22 cellular contexts compared by ENCODE assay signal in the genomic region with DNA sequence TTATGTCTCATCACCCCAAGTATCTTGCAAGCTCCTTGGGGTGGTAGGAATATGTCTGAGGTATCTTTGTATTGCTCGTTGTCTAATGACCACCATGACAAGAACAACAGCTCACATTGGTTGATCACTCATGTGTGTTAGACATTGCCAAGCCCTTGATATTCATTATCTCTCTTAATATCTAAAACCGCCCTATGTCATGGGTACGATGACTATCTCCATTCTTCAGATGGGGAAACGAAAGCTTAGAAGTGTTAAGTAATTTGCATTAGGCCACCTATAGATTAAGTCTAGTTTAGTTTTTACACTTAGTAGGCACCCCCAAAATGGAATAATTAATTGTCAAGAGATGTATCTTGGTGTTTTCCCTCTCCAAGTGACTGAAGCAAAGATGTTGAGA. TPM values are rescaled to one million over a fixed set of nuclear protein-coding genes. Genes with fewer than 3 reads are reported as not detected.
DNase-seq lines count a peak whose midpoint lies in the region; ATAC-seq, FAIRE-seq and TF ChIP-seq lines count a peak whose summit lies in the region.
"Had no signal": no experiment of that assay in that cellular context is flagged by ENCODE, and none has a peak within 500 bp of the region (broad histone marks: within the 10 kb centered on the region; RNA-seq: fewer than 3 reads in every experiment).

No MANE protein-coding gene starts in this region.

- no peak overlapping the region for H3K4me3 Mint-ChIP-seq in activated CD8-positive, alpha-beta T cell treated with anti-CD3 and anti-CD28 coated beads for 36 hours
- H3K4me3 Mint-ChIP-seq in activated CD8-positive, alpha-beta T cell treated with anti-CD3 and anti-CD28 coated beads, Interleukin-2, amount 10 ng/mL, durations not matched to agents 7 days and 5 days: no peak overlapping the region
- H3K4me3 Mint-ChIP-seq in stimulated activated naive CD8-positive, alpha-beta T cell treated with anti-CD3 and anti-CD28 coated beads, Interleukin-15, amount 100 ng/mL, for 72 hours: no peak overlapping the region

- peaks cover 0 to 7% of the 10 kb centered on the region in 2 experiments; a peak in 1 of 4 replicates for H3K27me3 ChIP-seq in GM12878 (replicated peaks in 1 of 2; ENCODE audit: control insufficient read depth in 2 of 2, insufficient read depth in 2 of 2, low read length in 1 of 2)
- H3K27me3 ChIP-seq: SJCRH30 had no signal

- CTCF ChIA-PET in activated CD8-positive, alpha-beta T cell treated with anti-CD3 and anti-CD28 coated beads for 36 hours (lab: Charles Lee): interaction anchor here (1.0 to 4.5 kb wide), 5 partner anchors 12 to 65 kb away, joined by 3 to 18 read pairs (median 4); no protein-coding TSS in a partner anchor
- CTCF ChIA-PET in activated CD8-positive, alpha-beta T cell treated with anti-CD3 and anti-CD28 coated beads, Interleukin-2, amount 10 ng/mL, durations not matched to agents 7 days and 5 days (lab: Charles Lee): interaction anchor here (0.7 to 1.4 kb wide), 7 partner anchors 8 to 79 kb away, joined by 3 to 6 read pairs (median 3); no protein-coding TSS in a partner anchor
- CTCF ChIA-PET in GM12878 (lab: Yijun Ruan, JAX): interaction anchor here (1.7 kb wide), 1 partner anchor 65 kb away, joined by 5 read pairs; no protein-coding TSS in a partner anchor

- no TSS peak for BruUV-seq in GM12878 (replicated peaks; lab: Mats Ljungman, UMichigan)

- no peaks in the 10 kb centered on the region for H4K20me1 ChIP-seq in GM12878 (ENCODE audit: control insufficient read depth, insufficient read depth)

- 12% methylated on average over 4 of the region's 4 CpGs for WGBS in GM12878 (ENCODE audit: insufficient coverage, insufficient replicate concordance, low lambda C conversion rate, missing lambda C conversion rate)

- SMC1A ChIA-PET in GM12878 (lab: Charles Lee; ENCODE audit: uncharacterized antibody, unreplicated experiment): interaction anchor here (0.8 to 1.0 kb wide), 2 partner anchors 13 to 57 kb away, joined by 3 read pairs; no protein-coding TSS in a partner anchor

- no peaks in the 10 kb centered on the region for H3K9me3 ChIP-seq in GM12878 (replicated peaks; ENCODE audit: control insufficient read depth, insufficient read depth, low read length)
- H3K9me3 ChIP-seq: SJCRH30 had no signal

- no peaks in the 10 kb centered on the region for H3K4me1 ChIP-seq in GM12878 (ENCODE audit: control insufficient read depth, insufficient read depth, low read length)
- H3K4me1 ChIP-seq: SJCRH30 had no signal

- no peak for DNase-seq in activated CD8-positive, alpha-beta T cell treated with anti-CD3 and anti-CD28 coated beads for 36 hours
- DNase-seq in activated CD8-positive, alpha-beta T cell treated with anti-CD3 and anti-CD28 coated beads, Interleukin-2, amount 10 ng/mL, durations not matched to agents 7 days and 5 days: no peak
- DNase-seq in GM12878 (ENCODE audit: low read depth, low spot score): no peak
- DNase-seq in stimulated activated naive CD8-positive, alpha-beta T cell treated with anti-CD3 and anti-CD28 coated beads, Interleukin-15, amount 100 ng/mL, for 72 hours: no peak
- DNase-seq in NCI-H2196 treated with DMSO at 0.1 percent for 48 hours (lab: John Stamatoyannopoulos, UW; ENCODE audit: unreplicated experiment): no peak
- DNase-seq in NCI-H345 treated with DMSO at 0.1 percent for 48 hours (lab: John Stamatoyannopoulos, UW; ENCODE audit: unreplicated experiment): no peak
- DNase-seq: DMS 273 treated with DMSO at 0.1 percent for 48 hours, GM23248, HCEC 1CT, KG1, NCI-H1436, NCI-H2029, NCI-H2171 treated with DMSO at 0.1 percent for 48 hours, NCI-H510A, NCI-H774, PC-9, SJCRH30 had no signal

- TF ChIP-seq EP300 in GM12878 (IDR thresholded peaks at IDR 0.05; ENCODE audit: borderline replicate concordance in 1 of 2, control insufficient read depth in 1 of 2, low read depth in 2 of 2, low read length in 2 of 2): 0 out of 4 replicates have a peak, but pooled peaks of 1 of the 2 experiments have one; percentile 28

- peak; percentile 13 for ATAC-seq in activated CD8-positive, alpha-beta T cell treated with anti-CD3 and anti-CD28 coated beads for 36 hours
- ATAC-seq in activated CD8-positive, alpha-beta T cell treated with anti-CD3 and anti-CD28 coated beads, Interleukin-2, amount 10 ng/mL, durations not matched to agents 7 days and 5 days: no peak
- ATAC-seq in GM19463 (IDR thresholded peaks at IDR 0.05; ENCODE audit: unreplicated experiment) (peak; percentile 42), GM12878 (peak; percentile 67), HG03025 (IDR thresholded peaks at IDR 0.05; ENCODE audit: low FRiP score, unreplicated experiment) (no peak)
- ATAC-seq in stimulated activated naive CD8-positive, alpha-beta T cell treated with anti-CD3 and anti-CD28 coated beads, Interleukin-15, amount 100 ng/mL, for 72 hours: peak; percentile 22

- no peaks in the 10 kb centered on the region for H3K27me3 Mint-ChIP-seq in activated CD8-positive, alpha-beta T cell treated with anti-CD3 and anti-CD28 coated beads for 36 hours
- no peaks in the 10 kb centered on the region for H3K27me3 Mint-ChIP-seq in activated CD8-positive, alpha-beta T cell treated with anti-CD3 and anti-CD28 coated beads, Interleukin-2, amount 10 ng/mL, durations not matched to agents 7 days and 5 days (ENCODE audit: low read depth)
- no peaks in the 10 kb centered on the region for H3K27me3 Mint-ChIP-seq in stimulated activated naive CD8-positive, alpha-beta T cell treated with anti-CD3 and anti-CD28 coated beads, Interleukin-15, amount 100 ng/mL, for 72 hours

- no peak for TF ChIP-seq RAD21 in GM12878 (IDR thresholded peaks at IDR 0.05; ENCODE audit: insufficient read depth, low read depth, low read length)

- peaks cover 48% of the 10 kb centered on the region for H3K4me1 Mint-ChIP-seq in activated CD8-positive, alpha-beta T cell treated with anti-CD3 and anti-CD28 coated beads for 36 hours (ENCODE audit: low read depth)
- H3K4me1 Mint-ChIP-seq in activated CD8-positive, alpha-beta T cell treated with anti-CD3 and anti-CD28 coated beads, Interleukin-2, amount 10 ng/mL, durations not matched to agents 7 days and 5 days (ENCODE audit: low read depth): peaks cover 22% of the 10 kb centered on the region
- H3K4me1 Mint-ChIP-seq in stimulated activated naive CD8-positive, alpha-beta T cell treated with anti-CD3 and anti-CD28 coated beads, Interleukin-15, amount 100 ng/mL, for 72 hours: peaks cover 22% of the 10 kb centered on the region

- H3K27ac Mint-ChIP-seq in activated CD8-positive, alpha-beta T cell treated with anti-CD3 and anti-CD28 coated beads for 36 hours: no peak overlapping the region
- no peak overlapping the region for H3K27ac Mint-ChIP-seq in activated CD8-positive, alpha-beta T cell treated with anti-CD3 and anti-CD28 coated beads, Interleukin-2, amount 10 ng/mL, durations not matched to agents 7 days and 5 days
- no peak overlapping the region for H3K27ac Mint-ChIP-seq in stimulated activated naive CD8-positive, alpha-beta T cell treated with anti-CD3 and anti-CD28 coated beads, Interleukin-15, amount 100 ng/mL, for 72 hours

- no peak overlapping the region for H3K4me2 ChIP-seq in GM12878 (ENCODE audit: control insufficient read depth, insufficient read depth)
- H3K4me2 ChIP-seq: PC-9 had no signal

- no peak overlapping the region for H3K4me3 ChIP-seq in GM12878
- H3K4me3 ChIP-seq: GM23248, PC-9, SJCRH30 had no signal

- RAD21 ChIA-PET in GM12878 (lab: Charles Lee; ENCODE audit: unreplicated experiment): no interaction called here

- H3K27ac ChIP-seq in GM12878 (ENCODE audit: control insufficient read depth, insufficient read depth): no peak overlapping the region
- H3K27ac ChIP-seq: GM23248, PC-9, SJCRH30 had no signal

- no peak for FAIRE-seq in GM12878 (lab: Jason Lieb, UNC)

- TF ChIP-seq POLR2A in GM12878 (IDR thresholded peaks at IDR 0.05; ENCODE audit: low read depth, low read length): no peak

- no peak overlapping the region for H3K9ac ChIP-seq in GM12878 (ENCODE audit: control insufficient read depth, insufficient read depth, low read length)
- H3K9ac ChIP-seq: GM23248 had no signal

- POLR2A ChIA-PET in activated CD8-positive, alpha-beta T cell treated with anti-CD3 and anti-CD28 coated beads for 36 hours (lab: Charles Lee): interaction anchor here (0.8 to 2.3 kb wide), 6 partner anchors 13 to 122 kb away, joined by 3 to 7 read pairs (median 3); no protein-coding TSS in a partner anchor
- POLR2A ChIA-PET in activated CD8-positive, alpha-beta T cell treated with anti-CD3 and anti-CD28 coated beads, Interleukin-2, amount 10 ng/mL, durations not matched to agents 7 days and 5 days (lab: Charles Lee): interaction anchor here (0.8 kb wide), 1 partner anchor 28 kb away, joined by 3 read pairs; no protein-coding TSS in a partner anchor
- POLR2A ChIA-PET in GM12878 (lab: Charles Lee): no interaction called here

- H2AFZ ChIP-seq in GM12878 (ENCODE audit: control insufficient read depth, low read depth, low read length): no peak overlapping the region
- H2AFZ ChIP-seq: GM23248, PC-9 had no signal

- no peak for TF ChIP-seq CTCF in activated CD8-positive, alpha-beta T cell treated with anti-CD3 and anti-CD28 coated beads for 36 hours (IDR thresholded peaks at IDR 0.05)
- TF ChIP-seq CTCF in GM12878 (IDR thresholded peaks at IDR 0.05 in 2 of 3, conservative IDR thresholded peaks at IDR 0.05 in 1 of 3; ENCODE audit: control insufficient read depth in 2 of 3, extremely low read depth in 1 of 3, insufficient read depth in 1 of 3, low read depth in 3 of 3, low read length in 3 of 3): no peak

- H3K79me2 ChIP-seq in GM12878 (ENCODE audit: control insufficient read depth, insufficient read depth, low read length): no peaks in the 10 kb centered on the region

- peaks cover 2% of the 10 kb centered on the region for H3K9me3 Mint-ChIP-seq in activated CD8-positive, alpha-beta T cell treated with anti-CD3 and anti-CD28 coated beads for 36 hours
- no peaks in the 10 kb centered on the region for H3K9me3 Mint-ChIP-seq in activated CD8-positive, alpha-beta T cell treated with anti-CD3 and anti-CD28 coated beads, Interleukin-2, amount 10 ng/mL, durations not matched to agents 7 days and 5 days (ENCODE audit: insufficient read depth)
- H3K9me3 Mint-ChIP-seq in stimulated activated naive CD8-positive, alpha-beta T cell treated with anti-CD3 and anti-CD28 coated beads, Interleukin-15, amount 100 ng/mL, for 72 hours: peaks cover 0 to 4% of the 10 kb centered on the region in 2 donors

- H3K36me3 ChIP-seq in GM12878 (ENCODE audit: control insufficient read depth in 2 of 2, insufficient read depth in 2 of 2, low read length in 1 of 2): no peaks in the 10 kb centered on the region
- H3K36me3 ChIP-seq: SJCRH30 had no signal

- in situ Hi-C loops in GM12878 (cut with MboI): no loop called here

- intact Hi-C loops in activated CD8-positive, alpha-beta T cell treated with anti-CD3 and anti-CD28 coated beads for 36 hours (cut with micrococcal nuclease): loop anchor here (2.0 kb wide), 1 partner anchor 45 kb away; no protein-coding TSS in a partner anchor
- intact Hi-C loops in GM12878 (cut with micrococcal nuclease; ENCODE audit: unreplicated experiment): loop anchor here (5.0 kb wide), 1 partner anchor 41 kb away; no protein-coding TSS in a partner anchor

- peaks cover 2% of the 10 kb centered on the region for H3K36me3 Mint-ChIP-seq in activated CD8-positive, alpha-beta T cell treated with anti-CD3 and anti-CD28 coated beads for 36 hours (ENCODE audit: low read depth)
- H3K36me3 Mint-ChIP-seq in activated CD8-positive, alpha-beta T cell treated with anti-CD3 and anti-CD28 coated beads, Interleukin-2, amount 10 ng/mL, durations not matched to agents 7 days and 5 days (ENCODE audit: low read depth): peaks cover 3% of the 10 kb centered on the region

RNA-seq across cellular contexts. Expression of a gene that starts 57.0 kb away (rescaled TPM):
- 10 to 100 TPM; 55.0 to 55.6 TPM for total RNA-seq in activated CD8-positive, alpha-beta T cell treated with anti-CD3 and anti-CD28 coated beads for 36 hours
- 10 to 100 TPM; 31.1 to 32.6 TPM for total RNA-seq in activated CD8-positive, alpha-beta T cell treated with anti-CD3 and anti-CD28 coated beads, Interleukin-2, amount 10 ng/mL, durations not matched to agents 7 days and 5 days
- total RNA-seq in GM12878 (2013; cell fraction: nucleolus; rRNA removed): 0.23 and 0.29 TPM in 2 replicates
- total RNA-seq in GM12878 (2014; rRNA removed) (0.93 and 1.1 TPM in 2 replicates), GM12878 (2014; rRNA removed; fragmentation: Illumina TruSeq; extraction: Trizol) (0.85 and 0.92 TPM in 2 replicates), GM12878 (2021) (0.77 and 1.0 TPM in 2 replicates)
- polyA plus RNA-seq in GM12878 (2011; ENCODE audit: low read depth): not detected
- polyA plus RNA-seq in GM12878 (2011; rRNA removed) (36.0 and 46.8 TPM in 2 replicates), GM12878 (2014; fragmentation: Illumina TruSeq; extraction: Trizol) (0.90 and 1.4 TPM in 2 replicates), GM12878 (2014; fragmentation: Nextera tagmentation; extraction: Ambion mirVana) (1 to 10 TPM in 1 of 2 experiments, under 1 TPM in 1; 0.75 to 1.5 TPM), GM12878 (2014; rRNA removed) (0.47 and 0.76 TPM in 2 replicates), GM12878 (2016; fragmentation: Nextera tagmentation; extraction: Ambion mirVana) (under 1 TPM; 0.47 to 0.68 TPM)
- polyA plus RNA-seq in GM12878 (2011; cell fraction: cytosol; rRNA removed): 19.6 and 25.3 TPM in 2 replicates
- polyA plus RNA-seq in GM12878 (2011; cell fraction: nucleus; rRNA removed): 13.4 and 19.2 TPM in 2 replicates
- polyA plus RNA-seq in GM12878 (2012): not detected in 2 replicates
- 25.7 and 27.1 TPM in 2 replicates for polyA minus RNA-seq in GM12878 (2011; rRNA and poly(A)+ RNA removed)
- 6.4 and 6.5 TPM in 2 replicates for polyA minus RNA-seq in GM12878 (2011; cell fraction: cytosol; rRNA and poly(A)+ RNA removed)
- polyA minus RNA-seq in GM12878 (2011; cell fraction: nucleus; rRNA and poly(A)+ RNA removed): 5.9 and 7.0 TPM in 2 replicates
- total RNA-seq: A172, Daoy, GM23248, PC-9, SJCRH30 had no signal
- polyA plus RNA-seq: BJ, GM23248 had no signal

Comparison
In these comparisons a context has a peak if more than half of its experiments do, and no peak if none do; other contexts are left out.
1. ATAC-seq: peak in activated CD8-positive, alpha-beta T cell treated with anti-CD3 and anti-CD28 coated beads for 36 hours (single experiment), GM19463 (single experiment), GM12878 (single experiment) and stimulated activated naive CD8-positive, alpha-beta T cell treated with anti-CD3 and anti-CD28 coated beads, Interleukin-15, amount 100 ng/mL, for 72 hours (single experiment); none in activated CD8-positive, alpha-beta T cell treated with anti-CD3 and anti-CD28 coated beads, Interleukin-2, amount 10 ng/mL, durations not matched to agents 7 days and 5 days (single experiment) and HG03025 (single experiment).
2. RNA of a gene that starts 57.0 kb away (total RNA-seq): 55.0 to 55.6 TPM in activated CD8-positive, alpha-beta T cell treated with anti-CD3 and anti-CD28 coated beads for 36 hours and 31.1 to 32.6 TPM in activated CD8-positive, alpha-beta T cell treated with anti-CD3 and anti-CD28 coated beads, Interleukin-2, amount 10 ng/mL, durations not matched to agents 7 days and 5 days; 0.23 to 1.1 TPM in GM12878; every median in the first group is over 10 times any median in the second.